Comparison of ENCODE assay signal across 8 cellular contexts in the genomic region with DNA sequence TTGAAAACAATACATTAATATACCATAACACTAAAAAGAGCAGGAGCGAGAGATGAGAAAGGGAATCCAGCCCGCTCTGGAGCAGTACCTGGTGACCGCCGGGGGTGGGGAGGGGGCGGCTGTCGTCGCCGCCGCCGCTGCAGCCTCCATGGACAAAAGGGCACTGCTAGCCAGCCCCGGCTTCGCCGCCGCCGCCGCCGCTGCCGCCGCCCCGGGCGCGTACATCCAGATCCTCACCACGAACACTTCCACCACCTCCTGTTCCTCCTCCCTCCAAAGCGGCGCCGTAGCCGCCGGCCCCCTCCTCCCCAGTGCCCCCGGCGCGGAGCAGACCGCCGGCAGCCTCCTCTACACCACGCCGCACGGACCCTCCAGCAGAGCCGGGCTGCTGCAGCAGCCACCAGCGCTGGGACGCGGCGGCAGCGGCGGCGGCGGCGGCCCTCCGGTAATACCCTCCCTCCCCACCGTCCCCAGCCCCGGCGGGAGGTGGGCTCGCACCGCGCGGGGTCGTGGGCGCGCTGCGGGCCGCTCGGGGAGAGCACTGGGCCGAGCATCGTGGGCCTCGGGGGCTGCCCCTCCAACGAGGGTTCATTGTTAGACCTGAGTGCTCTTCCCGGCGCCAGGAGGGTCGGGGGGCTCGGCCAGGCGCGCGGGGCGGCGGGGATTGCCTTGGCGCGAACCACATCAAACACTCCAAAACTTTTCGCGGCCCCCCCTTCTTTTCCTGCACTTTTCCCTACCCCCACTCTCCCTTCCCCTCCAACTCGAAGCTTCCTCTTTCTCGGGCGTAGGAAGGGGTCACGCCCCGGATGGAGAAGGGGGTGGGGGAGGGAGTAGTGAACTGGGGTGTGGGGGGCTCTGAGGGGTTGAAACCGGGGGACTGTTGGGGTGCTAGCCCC. TPM values are rescaled to one million over a fixed set of nuclear protein-coding genes. Genes with fewer than 3 reads are reported as not detected.
DNase-seq lines count a peak whose midpoint lies in the region; TF ChIP-seq lines count a peak whose summit lies in the region.

No MANE protein-coding gene starts in this region.

- DNase-seq in AG04450 (ENCODE audit: low read depth, low spot score) (no peak), NCI-H748 treated with DMSO at 0.1 percent for 48 hours (lab: John Stamatoyannopoulos, UW) (peak; percentile 54), epithelial cell of proximal tubule (ENCODE audit: low read depth) (no peak), NCI-H128 (lab: John Stamatoyannopoulos, UW; ENCODE audit: unreplicated experiment) (no peak)
- peak; percentile 32 for DNase-seq in activated CD8-positive, alpha-beta memory T cell treated with anti-CD3 and anti-CD28 coated beads, Interleukin-2, amount 50 U/mL, for 4 hours

- peak overlapping the region; percentile 65 for H3K27ac ChIP-seq in AG04450 (ENCODE audit: low read depth, low read length)

- no peak for TF ChIP-seq CTCF in AG04450 (IDR thresholded peaks at IDR 0.05; ENCODE audit: low read depth, low read length)
- no peak for TF ChIP-seq CTCF in epithelial cell of proximal tubule (conservative IDR thresholded peaks at IDR 0.05; ENCODE audit: low read depth, low read length)

- peak; percentile 60 for TF ChIP-seq POLR2A in GM19193 (IDR thresholded peaks at IDR 0.05; ENCODE audit: extremely low read depth, insufficient read depth, insufficient read length)

- peak overlapping the region; percentile 64 for H3K9ac ChIP-seq in mucosa of stomach (ENCODE audit: low read length)

- H3K27ac Mint-ChIP-seq in stimulated activated naive CD8-positive, alpha-beta T cell treated with anti-CD3 and anti-CD28 coated beads, Interleukin-15, Interleukin-2, amounts not matched to agents 100 ng/mL and 50 ng/mL, for 24 hours: peak overlapping the region; percentile 95

- H3K36me3 Mint-ChIP-seq in stimulated activated naive CD8-positive, alpha-beta T cell treated with anti-CD3 and anti-CD28 coated beads, Interleukin-15, Interleukin-2, amounts not matched to agents 100 ng/mL and 50 ng/mL, for 24 hours (ENCODE audit: low read depth): peaks cover 25% of the 10 kb centered on the region

- no peaks in the 10 kb centered on the region for H3K4me1 ChIP-seq in mucosa of stomach (ENCODE audit: control insufficient read depth, insufficient read depth, low read length)

- POLR2A ChIA-PET in AG04450 (lab: Yijun Ruan, JAX): interaction anchor here (0.6 to 1.0 kb wide), 7 partner anchors 12 to 741 kb away, joined by 3 to 8 read pairs (median 4); no protein-coding TSS in a partner anchor

- H3K4me1 Mint-ChIP-seq in stimulated activated naive CD8-positive, alpha-beta T cell treated with anti-CD3 and anti-CD28 coated beads, Interleukin-15, Interleukin-2, amounts not matched to agents 100 ng/mL and 50 ng/mL, for 24 hours (ENCODE audit: low read depth): peaks cover 48% of the 10 kb centered on the region

- H3K4me3 Mint-ChIP-seq in stimulated activated naive CD8-positive, alpha-beta T cell treated with anti-CD3 and anti-CD28 coated beads, Interleukin-15, Interleukin-2, amounts not matched to agents 100 ng/mL and 50 ng/mL, for 24 hours: peak overlapping the region; percentile 94

- CTCF ChIA-PET in AG04450 (lab: Charles Lee): interaction anchor here (0.6 kb wide), 2 partner anchors 110 to 310 kb away, joined by 3 read pairs; no protein-coding TSS in a partner anchor

- H3K9me3 ChIP-seq in AG04450 (ENCODE audit: control insufficient read depth, insufficient read depth, low read length) (no peaks in the 10 kb centered on the region; the same call in none of the 2 replicates), mucosa of stomach (ENCODE audit: control insufficient read depth, low read length) (no peaks in the 10 kb centered on the region)

- H3K27me3 ChIP-seq in AG04450 (ENCODE audit: control insufficient read depth, insufficient read depth, low read length): no peaks in the 10 kb centered on the region
- H3K27me3 ChIP-seq in mucosa of stomach (ENCODE audit: control insufficient read depth, insufficient read depth, low read length): no peaks in the 10 kb centered on the region

- H3K4me3 ChIP-seq in AG04450 (ENCODE audit: low read depth, low read length) (peak overlapping the region; percentile 85), epithelial cell of proximal tubule (ENCODE audit: low read depth, low read length) (peak overlapping the region; percentile 67), mucosa of stomach (ENCODE audit: low read length) (peak overlapping the region; percentile 56)

- H3K27me3 Mint-ChIP-seq in stimulated activated naive CD8-positive, alpha-beta T cell treated with anti-CD3 and anti-CD28 coated beads, Interleukin-15, Interleukin-2, amounts not matched to agents 100 ng/mL and 50 ng/mL, for 24 hours: no peaks in the 10 kb centered on the region

- H3K36me3 ChIP-seq in mucosa of stomach (ENCODE audit: control insufficient read depth, insufficient read depth, low read length): no peaks in the 10 kb centered on the region

- no peaks in the 10 kb centered on the region for H3K9me3 Mint-ChIP-seq in stimulated activated naive CD8-positive, alpha-beta T cell treated with anti-CD3 and anti-CD28 coated beads, Interleukin-15, Interleukin-2, amounts not matched to agents 100 ng/mL and 50 ng/mL, for 24 hours

RNA-seq across cellular contexts. Expression of gene E2F3, which starts 0.8 kb away (rescaled TPM):
- 10.4 and 10.7 TPM in 2 replicates for polyA plus RNA-seq in AG04450 (2011; rRNA removed)
- 9.1 and 9.5 TPM in 2 replicates for polyA minus RNA-seq in AG04450 (2011; rRNA and poly(A)+ RNA removed)
- total RNA-seq in epithelial cell of proximal tubule: 12.5 and 13.1 TPM in 2 replicates

Comparison
In these comparisons a context has a peak if more than half of its experiments do, and no peak if none do; other contexts are left out.
1. DNase-seq: peak in NCI-H748 treated with DMSO at 0.1 percent for 48 hours (single experiment) and activated CD8-positive, alpha-beta memory T cell treated with anti-CD3 and anti-CD28 coated beads, Interleukin-2, amount 50 U/mL, for 4 hours (single experiment); none in AG04450 (single experiment), epithelial cell of proximal tubule (single experiment) and NCI-H128 (single experiment).
2. Peak in every context shown above with its lines, with median percentiles within 50 percentile points of each other: H3K4me3 ChIP-seq.